In the genomic region with DNA sequence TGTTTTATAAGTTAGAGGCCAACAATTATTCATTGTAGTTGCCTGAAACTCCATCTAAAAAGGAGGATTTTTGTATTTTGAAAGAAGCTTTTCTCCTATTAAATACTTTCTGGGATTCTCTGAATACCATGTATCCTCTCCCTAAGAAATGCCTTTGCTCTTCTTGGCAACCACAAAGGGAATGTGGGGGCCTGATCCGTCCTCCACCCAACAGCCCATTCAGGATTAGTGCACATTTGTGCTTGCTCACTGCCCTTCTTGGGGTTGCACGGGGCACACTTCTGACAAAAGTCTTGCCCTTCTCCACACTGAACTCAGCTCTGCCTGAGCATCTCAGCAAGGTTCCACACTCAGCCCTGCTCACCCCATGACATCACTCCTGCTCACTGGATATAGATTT, we compare ENCODE assay signal across 19 cellular contexts.
"Had no signal": no experiment of that assay in that cellular context is flagged by ENCODE, and none has a peak within 500 bp of the region (broad histone marks: within the 10 kb centered on the region; RNA-seq: fewer than 3 reads in every experiment).

No MANE protein-coding gene starts in this region.

- H3K9me3 ChIP-seq: adrenal gland, ascending aorta, mucosa of descending colon, sigmoid colon, spleen, thoracic aorta, upper lobe of right lung had no signal

- DNase-seq: activated naive CD4-positive, alpha-beta T cell; activated T-cell treated with anti-CD3 and anti-CD28 coated beads, Interleukin-2, amount 50 U/mL, for 1 hour; adrenal gland; left colon; mucosa of descending colon; naive thymus-derived CD4-positive, alpha-beta T cell; sigmoid colon; spleen; stimulated activated CD4-positive, alpha-beta T cell treated with anti-CD3 and anti-CD28 coated beads, Interleukin-4, amount 100 ng/mL, for 1 hour; stimulated activated naive CD4-positive, alpha-beta T cell treated with Interleukin-2 at 50 U/mL for 16 hours; T-helper 9 cell; upper lobe of right lung had no signal

- H3K4me1 ChIP-seq: adrenal gland, ascending aorta, sigmoid colon, spleen, upper lobe of right lung had no signal

- H3K4me3 ChIP-seq: adrenal gland, ascending aorta, coronary artery, mucosa of descending colon, sigmoid colon, spleen, thoracic aorta, upper lobe of right lung had no signal

- H3K27ac ChIP-seq: adrenal gland, ascending aorta, coronary artery, epithelial cell of prostate, sigmoid colon, spleen, thoracic aorta, upper lobe of right lung had no signal

- H3K36me3 ChIP-seq: adrenal gland, thoracic aorta had no signal

- H3K27me3 ChIP-seq: adrenal gland, ascending aorta, sigmoid colon, spleen, upper lobe of right lung had no signal

- FAIRE-seq: bronchial epithelial cell, keratinocyte had no signal

- ATAC-seq: left colon; mucosa of descending colon; naive thymus-derived CD4-positive, alpha-beta T cell; upper lobe of right lung; WTC11 had no signal
